ENCODE assay signal across 2 cellular contexts in the genomic region with DNA sequence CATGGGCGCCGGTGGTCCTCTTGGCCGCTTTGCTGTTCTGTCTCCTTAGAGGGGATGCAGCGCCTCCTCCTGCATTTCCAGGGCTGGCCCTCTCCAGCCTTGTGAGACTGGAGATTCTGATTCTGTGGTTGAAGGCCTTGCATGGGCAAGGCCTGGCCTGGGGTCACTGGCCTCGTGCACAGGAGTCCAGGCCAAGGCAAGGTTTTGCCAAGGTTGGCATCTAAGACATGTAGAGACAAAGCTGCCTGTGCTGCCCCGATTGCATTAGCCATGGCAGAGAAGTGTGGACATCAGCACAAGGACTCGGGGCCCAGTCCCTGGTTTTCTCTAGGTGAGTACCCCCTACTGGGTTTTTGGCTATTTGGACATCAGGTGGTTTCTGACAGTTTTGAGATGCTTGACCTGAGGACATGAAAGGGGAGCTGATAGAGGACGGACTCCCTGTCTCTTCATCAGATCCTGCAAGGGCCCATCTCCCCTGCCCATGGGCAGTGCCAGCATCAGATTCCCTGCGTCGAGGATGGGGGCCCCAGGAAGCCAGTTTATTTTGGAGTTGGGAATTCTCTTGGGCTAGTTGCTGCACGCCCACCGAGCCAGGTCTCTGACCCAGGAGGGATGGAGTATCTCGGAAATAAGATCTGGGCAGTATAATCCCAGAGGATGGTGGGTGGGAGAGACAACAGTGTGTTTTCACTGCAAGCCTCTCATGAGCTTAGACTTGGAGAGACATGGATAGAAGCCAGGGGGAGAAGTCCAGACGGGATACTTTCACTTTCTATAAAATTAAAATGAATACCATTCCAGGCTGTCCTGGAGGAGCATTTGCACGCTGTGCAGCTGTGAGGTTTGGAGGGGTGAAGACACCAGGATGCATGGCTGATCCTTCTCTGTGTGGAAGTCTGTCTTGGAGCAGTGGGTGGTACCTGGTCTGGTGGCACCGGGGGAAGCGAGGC.
A peak's percentile ranks its signal among the peaks of the same experiment; 100 is the strongest.
TF ChIP-seq lines count a peak whose summit lies in the region.

No MANE protein-coding gene starts in this region.

TF ChIP-seq in liver, 16 proteins besides CTCF, POLR2A, EP300 and RAD21:
- TF ChIP-seq RXRA (IDR thresholded peaks at IDR 0.05) (peak in 1 of 2 donors; percentile 14), YY1 (IDR thresholded peaks at IDR 0.05) (peak; percentile 29), FOXA1 (IDR thresholded peaks at IDR 0.05) (no peak), HNF4A (conservative IDR thresholded peaks at IDR 0.05) (peak; percentile 23 to 33), EGR1 (IDR thresholded peaks at IDR 0.05; ENCODE audit: low read depth in 2 of 2) (no peak)

TF ChIP-seq in HepG2, 621 proteins besides CTCF, POLR2A, EP300 and RAD21:
- TF ChIP-seq ZNF7 (CRISPR knock-in tag; IDR thresholded peaks at IDR 0.05) (no peak), PCBP2 (optimal IDR thresholded peaks at IDR 0.05; ENCODE audit: low read depth, low read length, poor library complexity, severe bottlenecking) (no peak), ATF7-NPFF (CRISPR knock-in tag; IDR thresholded peaks at IDR 0.05; ENCODE audit: low read depth) (no peak), ZSCAN29 (CRISPR knock-in tag; conservative IDR thresholded peaks at IDR 0.05) (no peak), THYN1 (CRISPR knock-in tag; IDR thresholded peaks at IDR 0.05; ENCODE audit: borderline replicate concordance, low read depth) (no peak), HOXA9 (CRISPR knock-in tag; IDR thresholded peaks at IDR 0.05; ENCODE audit: borderline replicate concordance) (no peak), SP1 (IDR thresholded peaks at IDR 0.05) (no peak), SP1 (CRISPR knock-in tag; IDR thresholded peaks at IDR 0.05) (no peak), ZNF674 (CRISPR knock-in tag; IDR thresholded peaks at IDR 0.05; ENCODE audit: low read depth) (no peak), RNF2 (conservative IDR thresholded peaks at IDR 0.05; ENCODE audit: low read depth) (no peak), MAFG (CRISPR knock-in tag; IDR thresholded peaks at IDR 0.05) (no peak), ADNP (CRISPR knock-in tag; IDR thresholded peaks at IDR 0.05) (no peak), JDP2 (CRISPR knock-in tag; IDR thresholded peaks at IDR 0.05; ENCODE audit: borderline replicate concordance) (no peak), XBP1 (CRISPR knock-in tag; IDR thresholded peaks at IDR 0.05) (no peak), ISL2 (CRISPR knock-in tag; IDR thresholded peaks at IDR 0.05) (no peak), ZNF644 (CRISPR knock-in tag; IDR thresholded peaks at IDR 0.05; ENCODE audit: low read depth) (no peak), ZKSCAN5 (CRISPR knock-in tag; IDR thresholded peaks at IDR 0.05) (no peak), ZNF296 (CRISPR knock-in tag; conservative IDR thresholded peaks at IDR 0.05) (no peak)
- TF ChIP-seq, protein P1, sequence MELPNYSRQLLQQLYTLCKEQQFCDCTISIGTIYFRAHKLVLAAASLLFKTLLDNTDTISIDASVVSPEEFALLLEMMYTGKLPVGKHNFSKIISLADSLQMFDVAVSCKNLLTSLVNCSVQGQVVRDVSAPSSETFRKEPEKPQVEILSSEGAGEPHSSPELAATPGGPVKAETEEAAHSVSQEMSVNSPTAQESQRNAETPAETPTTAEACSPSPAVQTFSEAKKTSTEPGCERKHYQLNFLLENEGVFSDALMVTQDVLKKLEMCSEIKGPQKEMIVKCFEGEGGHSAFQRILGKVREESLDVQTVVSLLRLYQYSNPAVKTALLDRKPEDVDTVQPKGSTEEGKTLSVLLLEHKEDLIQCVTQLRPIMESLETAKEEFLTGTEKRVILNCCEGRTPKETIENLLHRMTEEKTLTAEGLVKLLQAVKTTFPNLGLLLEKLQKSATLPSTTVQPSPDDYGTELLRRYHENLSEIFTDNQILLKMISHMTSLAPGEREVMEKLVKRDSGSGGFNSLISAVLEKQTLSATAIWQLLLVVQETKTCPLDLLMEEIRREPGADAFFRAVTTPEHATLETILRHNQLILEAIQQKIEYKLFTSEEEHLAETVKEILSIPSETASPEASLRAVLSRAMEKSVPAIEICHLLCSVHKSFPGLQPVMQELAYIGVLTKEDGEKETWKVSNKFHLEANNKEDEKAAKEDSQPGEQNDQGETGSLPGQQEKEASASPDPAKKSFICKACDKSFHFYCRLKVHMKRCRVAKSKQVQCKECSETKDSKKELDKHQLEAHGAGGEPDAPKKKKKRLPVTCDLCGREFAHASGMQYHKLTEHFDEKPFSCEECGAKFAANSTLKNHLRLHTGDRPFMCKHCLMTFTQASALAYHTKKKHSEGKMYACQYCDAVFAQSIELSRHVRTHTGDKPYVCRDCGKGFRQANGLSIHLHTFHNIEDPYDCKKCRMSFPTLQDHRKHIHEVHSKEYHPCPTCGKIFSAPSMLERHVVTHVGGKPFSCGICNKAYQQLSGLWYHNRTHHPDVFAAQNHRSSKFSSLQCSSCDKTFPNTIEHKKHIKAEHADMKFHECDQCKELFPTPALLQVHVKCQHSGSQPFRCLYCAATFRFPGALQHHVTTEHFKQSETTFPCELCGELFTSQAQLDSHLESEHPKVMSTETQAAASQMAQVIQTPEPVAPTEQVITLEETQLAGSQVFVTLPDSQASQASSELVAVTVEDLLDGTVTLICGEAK (IDR thresholded peaks at IDR 0.05), result no peak
- TF ChIP-seq, protein P1 (CRISPR knock-in tag; IDR thresholded peaks at IDR 0.05), result no peak
- TF ChIP-seq, protein P2, sequence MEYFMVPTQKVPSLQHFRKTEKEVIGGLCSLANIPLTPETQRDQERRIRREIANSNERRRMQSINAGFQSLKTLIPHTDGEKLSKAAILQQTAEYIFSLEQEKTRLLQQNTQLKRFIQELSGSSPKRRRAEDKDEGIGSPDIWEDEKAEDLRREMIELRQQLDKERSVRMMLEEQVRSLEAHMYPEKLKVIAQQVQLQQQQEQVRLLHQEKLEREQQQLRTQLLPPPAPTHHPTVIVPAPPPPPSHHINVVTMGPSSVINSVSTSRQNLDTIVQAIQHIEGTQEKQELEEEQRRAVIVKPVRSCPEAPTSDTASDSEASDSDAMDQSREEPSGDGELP (IDR thresholded peaks at IDR 0.05; ENCODE audit: borderline replicate concordance, low read depth), result no peak
